ENCODE assay signal across 28 cellular contexts in genomic region chr4:123438031-123438430, GRCh38. TPM values are rescaled to one million over a fixed set of nuclear protein-coding genes. Genes with fewer than 3 reads are reported as not detected.
DNase-seq lines count a peak whose midpoint lies in the region; ATAC-seq and TF ChIP-seq lines count a peak whose summit lies in the region.
"Had no signal": no experiment of that assay in that cellular context is flagged by ENCODE, and none has a peak within 500 bp of the region (broad histone marks: within the 10 kb centered on the region; RNA-seq: fewer than 3 reads in every experiment).

No MANE protein-coding gene starts in this region.

- H4K20me1 ChIP-seq in mammary epithelial cell (ENCODE audit: insufficient read depth, low read length) = no peaks in the 10 kb centered on the region

- intact Hi-C loops in mammary epithelial cell (cut with micrococcal nuclease) (no loop called here), breast epithelium (cut with DNase I; ENCODE audit: low total_unique reads) (no loop called here), lower lobe of right lung (cut with DNase I) (no loop called here), thyroid gland (cut with DNase I) (no loop called here), A673 (cut with micrococcal nuclease; ENCODE audit: unreplicated experiment) (no loop called here)

- H3K27ac ChIP-seq in mammary epithelial cell (ENCODE audit: insufficient read depth, low read depth, low read length) = no peak overlapping the region
- peak overlapping the region in 1 of 2 donors; percentile 13 for H3K27ac ChIP-seq in breast epithelium
- H3K27ac ChIP-seq in lower lobe of right lung = no peak overlapping the region
- peak overlapping the region in 1 of 3 donors; percentile 46 for H3K27ac ChIP-seq in thyroid gland
- H3K27ac ChIP-seq in A673 (ENCODE audit: low read depth, low read length, poor library complexity, severe bottlenecking) = no peak overlapping the region
- H3K27ac ChIP-seq: hepatocyte, HL-60, KMS-11, right lobe of liver, tibial nerve had no signal

- H3K9ac ChIP-seq in mammary epithelial cell (ENCODE audit: insufficient read depth, low read length) (no peak overlapping the region), adipocyte (ENCODE audit: low read length) (no peak overlapping the region)
- H3K9ac ChIP-seq: KMS-11, SK-N-SH had no signal

- H3K4me3 ChIP-seq in mammary epithelial cell (replicated peaks in 1 of 3; ENCODE audit: insufficient read depth in 1 of 3, low read depth in 2 of 3, low read length in 3 of 3) (no peak overlapping the region), breast epithelium (no peak overlapping the region), adipocyte (ENCODE audit: low read length) (no peak overlapping the region), lower lobe of right lung (no peak overlapping the region), thyroid gland (replicated peaks in 1 of 3) (no peak overlapping the region), A673 (ENCODE audit: low read depth, low read length, poor library complexity, severe bottlenecking) (no peak overlapping the region), BE2C (ENCODE audit: low read depth, low read length) (no peak overlapping the region)
- H3K4me3 ChIP-seq: HAP-1, hepatocyte, right lobe of liver, tibial nerve had no signal

- TF ChIP-seq CTCF in mammary epithelial cell (conservative IDR thresholded peaks at IDR 0.05 in 1 of 2, IDR thresholded peaks at IDR 0.05 in 1 of 2; ENCODE audit: extremely low read depth in 1 of 2, insufficient read depth in 1 of 2, low read depth in 1 of 2, low read length in 2 of 2) (no peak), breast epithelium (IDR thresholded peaks at IDR 0.05) (no peak), lower lobe of right lung (IDR thresholded peaks at IDR 0.05) (no peak), thyroid gland (IDR thresholded peaks at IDR 0.05) (no peak), A673 (conservative IDR thresholded peaks at IDR 0.05; ENCODE audit: low read depth, low read length) (no peak), BE2C (IDR thresholded peaks at IDR 0.05; ENCODE audit: low read depth, low read length) (no peak)

- H3K79me2 ChIP-seq in mammary epithelial cell (ENCODE audit: insufficient read depth, low read length) = no peaks in the 10 kb centered on the region
- H3K79me2 ChIP-seq: hepatocyte had no signal

- POLR2A ChIA-PET in A673 (lab: Charles Lee; ENCODE audit: low non-redundant PET) = interaction anchor here (0.6 kb wide), 1 partner anchor 754 kb away, joined by 3 read pairs; no protein-coding TSS in a partner anchor

- BruUV-seq in mammary epithelial cell (replicated peaks; lab: Mats Ljungman, UMichigan) (no TSS peak), A673 (replicated peaks; lab: Mats Ljungman, UMichigan) (no TSS peak)

- H3K27me3 ChIP-seq in mammary epithelial cell (ENCODE audit: insufficient read depth, low read length) (no peaks in the 10 kb centered on the region), breast epithelium (no peaks in the 10 kb centered on the region), adipocyte (replicated peaks; ENCODE audit: control insufficient read depth, insufficient read depth, low read length) (no peaks in the 10 kb centered on the region), lower lobe of right lung (ENCODE audit: low read depth) (no peaks in the 10 kb centered on the region), thyroid gland (no peaks in the 10 kb centered on the region), A673 (replicated peaks; ENCODE audit: insufficient read depth, low read depth, low read length, poor library complexity) (no peaks in the 10 kb centered on the region), BE2C (no peaks in the 10 kb centered on the region)
- H3K27me3 ChIP-seq: hepatocyte, right lobe of liver, tibial nerve had no signal

- H3K4me1 ChIP-seq in mammary epithelial cell (ENCODE audit: insufficient read depth, low read length) (no peaks in the 10 kb centered on the region), breast epithelium (no peaks in the 10 kb centered on the region), adipocyte (ENCODE audit: control insufficient read depth, insufficient read depth, low read length) (peaks cover 11% of the 10 kb centered on the region), lower lobe of right lung (peaks cover 17% of the 10 kb centered on the region), thyroid gland (peaks cover 5 to 16% of the 10 kb centered on the region in 2 donors), A673 (ENCODE audit: insufficient read depth, low read length, poor library complexity, severe bottlenecking) (no peaks in the 10 kb centered on the region), BE2C (no peaks in the 10 kb centered on the region)
- H3K4me1 ChIP-seq: HAP-1, right lobe of liver had no signal

- ATAC-seq in lower lobe of right lung = peak; percentile 85 to 95
- ATAC-seq: activated CD8-positive, alpha-beta memory T cell treated with anti-CD3 and anti-CD28 coated beads, Interleukin-2, amount 10 ng/mL, durations not matched to agents 7 days and 5 days; activated naive CD8-positive, alpha-beta T cell treated with anti-CD3 and anti-CD28 coated beads, Interleukin-2, amount 50 U/mL, for 24 hours; activated T-cell treated with anti-CD3 and anti-CD28 coated beads, Interleukin-2, amount 50 U/mL, for 4 hours; CD8-positive, alpha-beta T cell had no signal

- H3K9me3 ChIP-seq in mammary epithelial cell (replicated peaks; ENCODE audit: insufficient read depth, low read length) (no peaks in the 10 kb centered on the region), breast epithelium (no peaks in the 10 kb centered on the region), adipocyte (ENCODE audit: control insufficient read depth, low read length) (no peaks in the 10 kb centered on the region), lower lobe of right lung (no peaks in the 10 kb centered on the region), thyroid gland (no peaks in the 10 kb centered on the region), A673 (ENCODE audit: low read depth, low read length, poor library complexity, severe bottlenecking) (no peaks in the 10 kb centered on the region), BE2C (no peaks in the 10 kb centered on the region; the same call in 1 of the 2 replicates)
- H3K9me3 ChIP-seq: HAP-1, right lobe of liver, SK-N-SH had no signal

- peak overlapping the region; percentile 63 for H2AFZ ChIP-seq in mammary epithelial cell (ENCODE audit: low read depth, low read length)
- H2AFZ ChIP-seq: hepatocyte had no signal

- CTCF ChIA-PET in mammary epithelial cell (lab: Charles Lee; ENCODE audit: low non-redundant PET) (no interaction called here), A673 (lab: Charles Lee) (no interaction called here)

- WGBS in mammary epithelial cell (ENCODE audit: low coverage, missing lambda C conversion rate) = 17% methylated on average over 3 of the region's 3 CpGs
- WGBS in thyroid gland, 2 donors = 16 to 25% methylated on average over 3 of the region's 3 CpGs

- TF ChIP-seq POLR2A in breast epithelium (IDR thresholded peaks at IDR 0.05) = no peak
- TF ChIP-seq POLR2A in thyroid gland (IDR thresholded peaks at IDR 0.05) = no peak

- DNase-seq in mammary epithelial cell (no peak), breast epithelium (ENCODE audit: low spot score in 2 of 2) (no peak), adipocyte (ENCODE audit: low read depth) (peak; percentile 39), lower lobe of right lung (no peak), thyroid gland (peak; percentile 60 to 61), A673 (ENCODE audit: low spot score) (no peak), iPS-NIHi7 (ENCODE audit: extremely low spot score) (no peak), BE2C (no peak)
- DNase-seq: ACHN; activated CD4-positive, alpha-beta T cell treated with anti-CD3 and anti-CD28 coated beads, Interleukin-2, amount 50 U/mL, for 4 hours; activated CD4-positive, CD25-positive, alpha-beta regulatory T cell; activated CD8-positive, alpha-beta memory T cell treated with anti-CD3 and anti-CD28 coated beads, Interleukin-2, amount 10 ng/mL, durations not matched to agents 7 days and 5 days; activated naive CD8-positive, alpha-beta T cell treated with anti-CD3 and anti-CD28 coated beads, Interleukin-2, amount 50 U/mL, for 24 hours; activated T-cell treated with anti-CD3 and anti-CD28 coated beads, Interleukin-2, amount 50 U/mL, for 4 hours; CD8-positive, alpha-beta T cell; MM.1S; NCI-H1417; NCI-H2081; NCI-H446; NCI-H774; right lobe of liver; SK-N-SH; stimulated activated CD4-positive, alpha-beta T cell treated with anti-CD3 and anti-CD28 coated beads, Interleukin-4, amount 100 ng/mL, for 1 hour had no signal

- in situ Hi-C loops in mammary epithelial cell (cut with MboI; ENCODE audit: low sequenced_read_pairs in 2 of 2) = no loop called here

- H3K36me3 ChIP-seq in mammary epithelial cell (ENCODE audit: insufficient read depth, low read length) (no peaks in the 10 kb centered on the region), breast epithelium (no peaks in the 10 kb centered on the region), adipocyte (ENCODE audit: control insufficient read depth, insufficient read depth, low read length, severe bottlenecking) (no peaks in the 10 kb centered on the region), lower lobe of right lung (no peaks in the 10 kb centered on the region), thyroid gland (no peaks in the 10 kb centered on the region), A673 (ENCODE audit: insufficient read depth, low read length, poor library complexity, severe bottlenecking) (no peaks in the 10 kb centered on the region), BE2C (no peaks in the 10 kb centered on the region)
- H3K36me3 ChIP-seq: HAP-1, right lobe of liver, tibial nerve had no signal

- dilution Hi-C loops in mammary epithelial cell (cut with HindIII; ENCODE audit: low sequenced_read_pairs) = no loop called here

- no peak overlapping the region for H3K4me2 ChIP-seq in mammary epithelial cell (ENCODE audit: insufficient read depth, low read depth, low read length)
- H3K4me2 ChIP-seq: hepatocyte, KMS-11, SK-N-SH had no signal

RNA-seq across cellular contexts. Expression of gene SPRY1, which starts 41.4 kb away (rescaled TPM):
- total RNA-seq in mammary epithelial cell = 1 to 10 TPM; 4.8 to 8.2 TPM
- polyA plus RNA-seq in mammary epithelial cell = 2.9 TPM
- polyA minus RNA-seq in mammary epithelial cell = 5.5 TPM
- 100 to 1,000 TPM in 2 of 3 donors, 10 to 100 TPM in 1; 82.1 to 233 (median 103) TPM for total RNA-seq in breast epithelium
- total RNA-seq in lower lobe of right lung = 86.6 TPM
- 100 to 1,000 TPM in 2 of 4 donors, 10 to 100 TPM in 2; 52.2 to 142 (median 100) TPM for total RNA-seq in thyroid gland
- 6.0 and 6.8 TPM in 2 replicates for total RNA-seq in A673 (2021)
- not detected for polyA plus RNA-seq in BE2C (2012; ENCODE audit: insufficient read depth, insufficient read length, low read depth)

Comparison
In these comparisons a context has a peak if more than half of its experiments do, and no peak if none do; other contexts are left out.
1. DNase-seq: peak in adipocyte (single experiment) and thyroid gland (2 of 2); none in mammary epithelial cell (single experiment), breast epithelium (0 of 2), lower lobe of right lung (single experiment), A673 (single experiment), iPS-NIHi7 (single experiment) and BE2C (single experiment).